Comparison of ENCODE assay signal across 8 cellular contexts in the genomic region with DNA sequence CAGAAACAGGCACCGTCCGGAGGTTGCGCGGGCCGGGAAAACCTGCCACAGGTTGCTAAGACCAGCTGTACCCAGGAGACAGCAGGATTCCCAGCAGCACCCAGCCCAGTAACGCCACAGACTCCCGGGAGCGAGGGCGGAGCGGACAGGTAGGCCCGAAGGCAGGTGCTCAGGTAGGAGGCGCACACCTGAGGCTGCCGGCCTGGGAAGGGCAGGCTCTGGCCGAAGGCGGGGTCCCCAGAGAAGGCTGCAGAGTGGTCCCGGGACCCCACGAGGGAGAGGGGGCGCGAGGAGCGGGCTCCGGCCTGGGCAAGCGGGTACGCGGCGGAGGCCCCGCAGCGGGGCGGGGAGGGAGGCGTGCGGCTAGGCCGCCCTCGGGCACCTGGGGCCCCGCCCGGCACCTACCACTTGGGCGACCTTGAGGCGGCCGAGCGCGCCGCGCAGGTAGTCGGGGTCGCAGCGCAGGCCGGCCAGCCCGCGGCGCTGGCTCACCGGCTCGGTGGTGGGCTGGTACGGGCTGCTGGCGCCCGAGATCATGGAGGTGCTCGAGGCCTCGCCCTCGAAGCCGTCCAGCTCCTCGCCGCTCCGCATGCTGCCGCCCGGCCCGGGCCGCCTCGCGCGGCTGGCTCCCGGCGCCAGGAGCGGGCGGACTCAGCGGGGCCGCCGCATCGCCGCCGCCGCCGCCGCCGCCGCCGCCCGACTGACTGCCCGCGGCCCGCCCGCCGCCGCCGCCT. TPM values are rescaled to one million over a fixed set of nuclear protein-coding genes. Genes with fewer than 3 reads are reported as not detected.
A peak's percentile ranks its signal among the peaks of the same experiment; 100 is the strongest.
DNase-seq lines count a peak whose midpoint lies in the region; ATAC-seq and TF ChIP-seq lines count a peak whose summit lies in the region.

No MANE protein-coding gene starts in this region.

- H3K4me3 Mint-ChIP-seq in activated T-helper 1 cell treated with anti-CD3 and anti-CD28 coated beads, Interleukin-12 subunit alpha, Interleukin-12 subunit beta, Interleukin-2, Interleukin-4 antibody, amounts not matched to agents 30 ng/mL and 10 ng/mL and 1 ng/mL, durations not matched to agents 14 hours and 24 hours and 36 hours: peak overlapping the region; percentile 77

- ATAC-seq in GM21723 (IDR thresholded peaks at IDR 0.05; ENCODE audit: unreplicated experiment) (peak; percentile 57), heart left ventricle (peak in 2 of 4 donors; percentile 14 to 23), psoas muscle (peak; percentile 12 to 30 (median 16))

- DNase-seq in GM12864 (ENCODE audit: low read depth) (no peak), LoVo (ENCODE audit: low spot score) (peak; percentile 39), heart left ventricle (peak in 2 of 5 donors; percentile 37 to 70), psoas muscle (peak; percentile 32 to 68), GM10266 (ENCODE audit: extremely low spot score) (no peak)
- DNase-seq in activated T-helper 1 cell treated with anti-CD3 and anti-CD28 coated beads, Interleukin-12 subunit alpha, Interleukin-12 subunit beta, Interleukin-2, Interleukin-4 antibody, amounts not matched to agents 30 ng/mL and 10 ng/mL and 1 ng/mL, durations not matched to agents 14 hours and 24 hours and 36 hours (ENCODE audit: low spot score): peak; percentile 3
- no peak for DNase-seq in central memory CD4-positive, alpha-beta T cell

- H3K4me1 ChIP-seq in heart left ventricle (peaks cover 0 to 27% (median 12%) of the 10 kb centered on the region in 12 donors), psoas muscle (peaks cover 11% of the 10 kb centered on the region)

- no peak overlapping the region for H3K27ac Mint-ChIP-seq in activated T-helper 1 cell treated with anti-CD3 and anti-CD28 coated beads, Interleukin-12 subunit alpha, Interleukin-12 subunit beta, Interleukin-2, Interleukin-4 antibody, amounts not matched to agents 30 ng/mL and 10 ng/mL and 1 ng/mL, durations not matched to agents 14 hours and 24 hours and 36 hours

- no peaks in the 10 kb centered on the region for H3K4me1 Mint-ChIP-seq in activated T-helper 1 cell treated with anti-CD3 and anti-CD28 coated beads, Interleukin-12 subunit alpha, Interleukin-12 subunit beta, Interleukin-2, Interleukin-4 antibody, amounts not matched to agents 30 ng/mL and 10 ng/mL and 1 ng/mL, durations not matched to agents 14 hours and 24 hours and 36 hours (ENCODE audit: low read depth)

- H3K9me3 Mint-ChIP-seq in activated T-helper 1 cell treated with anti-CD3 and anti-CD28 coated beads, Interleukin-12 subunit alpha, Interleukin-12 subunit beta, Interleukin-2, Interleukin-4 antibody, amounts not matched to agents 30 ng/mL and 10 ng/mL and 1 ng/mL, durations not matched to agents 14 hours and 24 hours and 36 hours: no peaks in the 10 kb centered on the region

- H3K4me3 ChIP-seq in GM12864 (ENCODE audit: low read depth, low read length) (peak overlapping the region; percentile 53), heart left ventricle (peak overlapping the region; percentile 60 to 94 (median 78)), psoas muscle (peak overlapping the region; percentile 85)

- H3K27ac ChIP-seq in heart left ventricle (peak overlapping the region in 4 of 12 donors; percentile 34 to 68 (median 58)), psoas muscle (peak overlapping the region; percentile 53)

- intact Hi-C loops in activated T-helper 1 cell treated with anti-CD3 and anti-CD28 coated beads, Interleukin-12 subunit alpha, Interleukin-12 subunit beta, Interleukin-2, Interleukin-4 antibody, amounts not matched to agents 30 ng/mL and 10 ng/mL and 1 ng/mL, durations not matched to agents 14 hours and 24 hours and 36 hours (cut with micrococcal nuclease): loop anchor here (1.0 to 5.0 kb wide), 4 partner anchors 45 to 134 kb away; a partner anchor contains a TSS
- intact Hi-C loops in heart left ventricle (cut with DNase I) (loop anchor here in 2 of 10 donors (5.0 to 10.0 kb wide), 3 partner anchors 49 to 81 kb away; a partner anchor contains a TSS), psoas muscle (cut with DNase I) (loop anchor here in 1 of 2 donors (2.0 to 10.0 kb wide), 2 partner anchors 33 to 81 kb away; no protein-coding TSS in a partner anchor)

- H3K27me3 ChIP-seq in heart left ventricle (no peaks in the 10 kb centered on the region), psoas muscle (ENCODE audit: insufficient read depth in 3 of 3, low read length in 2 of 3) (no peaks in the 10 kb centered on the region)

- H3K9me3 ChIP-seq in heart left ventricle (no peaks in the 10 kb centered on the region), psoas muscle (no peaks in the 10 kb centered on the region)

- 2 to 4% (median 2%) methylated on average over 18 to 91 of the region's 91 CpGs for WGBS in heart left ventricle, 4 donors
- WGBS in psoas muscle, 3 donors: 3 to 6% (median 6%) methylated on average over 29 to 91 of the region's 91 CpGs

- H3K36me3 ChIP-seq in heart left ventricle (no peaks in the 10 kb centered on the region), psoas muscle (ENCODE audit: insufficient read depth in 1 of 2, low read depth in 1 of 2) (no peaks in the 10 kb centered on the region)

- peaks cover 38% of the 10 kb centered on the region for H3K27me3 Mint-ChIP-seq in activated T-helper 1 cell treated with anti-CD3 and anti-CD28 coated beads, Interleukin-12 subunit alpha, Interleukin-12 subunit beta, Interleukin-2, Interleukin-4 antibody, amounts not matched to agents 30 ng/mL and 10 ng/mL and 1 ng/mL, durations not matched to agents 14 hours and 24 hours and 36 hours (ENCODE audit: insufficient read depth)

- no peak for TF ChIP-seq CTCF in GM12864 (IDR thresholded peaks at IDR 0.05; ENCODE audit: low read depth, low read length, missing control alignments)
- no peak for TF ChIP-seq CTCF in heart left ventricle (IDR thresholded peaks at IDR 0.05)
- TF ChIP-seq CTCF in psoas muscle (IDR thresholded peaks at IDR 0.05): no peak
- no peak for TF ChIP-seq CTCF in GM10266 (IDR thresholded peaks at IDR 0.05; ENCODE audit: control insufficient read depth, insufficient read depth, low read depth, missing control alignments)

- H3K36me3 Mint-ChIP-seq in activated T-helper 1 cell treated with anti-CD3 and anti-CD28 coated beads, Interleukin-12 subunit alpha, Interleukin-12 subunit beta, Interleukin-2, Interleukin-4 antibody, amounts not matched to agents 30 ng/mL and 10 ng/mL and 1 ng/mL, durations not matched to agents 14 hours and 24 hours and 36 hours (ENCODE audit: low read depth): no peaks in the 10 kb centered on the region

- TF ChIP-seq POLR2A in heart left ventricle (IDR thresholded peaks at IDR 0.05): no peak

RNA-seq across cellular contexts. Expression of a gene that starts 0.4 kb away (rescaled TPM):
- 3.3 and 3.9 TPM in 2 replicates for total RNA-seq in activated T-helper 1 cell treated with anti-CD3 and anti-CD28 coated beads, Interleukin-12 subunit alpha, Interleukin-12 subunit beta, Interleukin-2, Interleukin-4 antibody, amounts not matched to agents 30 ng/mL and 10 ng/mL and 1 ng/mL, durations not matched to agents 14 hours and 24 hours and 36 hours
- total RNA-seq in heart left ventricle: 10 to 100 TPM in 7 of 9 donors, 1 to 10 TPM in 2; 8.1 to 22.5 (median 12.2) TPM
- polyA plus RNA-seq in heart left ventricle: 10 to 100 TPM in 1 of 2 donors, 1 to 10 TPM in 1; 4.5 to 13.8 TPM
- 10 to 100 TPM in 1 of 4 donors, 1 to 10 TPM in 3; 7.7 to 10.3 (median 9.1) TPM for total RNA-seq in psoas muscle
- polyA plus RNA-seq in psoas muscle: 1 to 10 TPM; 2.3 to 4.1 (median 2.4) TPM

RNA-seq across cellular contexts. Expression of a gene that starts 55.3 kb away (rescaled TPM):
- total RNA-seq in activated T-helper 1 cell treated with anti-CD3 and anti-CD28 coated beads, Interleukin-12 subunit alpha, Interleukin-12 subunit beta, Interleukin-2, Interleukin-4 antibody, amounts not matched to agents 30 ng/mL and 10 ng/mL and 1 ng/mL, durations not matched to agents 14 hours and 24 hours and 36 hours: 55.7 and 60.3 TPM in 2 replicates
- total RNA-seq in heart left ventricle (100 to 1,000 TPM in 3 of 9 donors, 10 to 100 TPM in 6; 58.3 to 117 (median 88.6) TPM), psoas muscle (10 to 100 TPM; 60.4 to 68.7 (median 64.8) TPM)
- polyA plus RNA-seq in heart left ventricle (10 to 100 TPM; 38.3 to 53.2 TPM), psoas muscle (10 to 100 TPM; 30.8 to 76.0 (median 38.3) TPM)

Comparison
In these comparisons a context has a peak if more than half of its experiments do, and no peak if none do; other contexts are left out.
1. DNase-seq: peak in LoVo (single experiment), activated T-helper 1 cell treated with anti-CD3 and anti-CD28 coated beads, Interleukin-12 subunit alpha, Interleukin-12 subunit beta, Interleukin-2, Interleukin-4 antibody, amounts not matched to agents 30 ng/mL and 10 ng/mL and 1 ng/mL, durations not matched to agents 14 hours and 24 hours and 36 hours (single experiment) and psoas muscle (2 of 2); none in GM12864 (single experiment), GM10266 (single experiment) and central memory CD4-positive, alpha-beta T cell (single experiment).
2. Peak in every context shown above with its lines, with median percentiles within 50 percentile points of each other: H3K4me3 ChIP-seq.